In genomic region chr3:10321630-10322354, GRCh38 we compare ENCODE assay signal across 2 cellular contexts.
TF ChIP-seq lines count a peak whose summit lies in the region.

No MANE protein-coding gene starts in this region.

TF ChIP-seq in IMR-90, 13 proteins besides CTCF, POLR2A, EP300 and RAD21:
- TF ChIP-seq FOS (IDR thresholded peaks at IDR 0.05; ENCODE audit: low read depth, low read length): no peak
- no peak for TF ChIP-seq RCOR1 (IDR thresholded peaks at IDR 0.05; ENCODE audit: insufficient replicate concordance, low read length)
- no peak for TF ChIP-seq MAZ (IDR thresholded peaks at IDR 0.05; ENCODE audit: borderline replicate concordance, low read depth, low read length)
- TF ChIP-seq SMC3 (IDR thresholded peaks at IDR 0.05; ENCODE audit: low read depth, low read length): no peak
- TF ChIP-seq BHLHE40 (IDR thresholded peaks at IDR 0.05; ENCODE audit: low read depth, low read length): no peak
- no peak for TF ChIP-seq RFX5 (IDR thresholded peaks at IDR 0.05; ENCODE audit: low read depth, low read length)
- no peak for TF ChIP-seq CEBPB (IDR thresholded peaks at IDR 0.05; ENCODE audit: low read depth, low read length)
- TF ChIP-seq CHD1 (IDR thresholded peaks at IDR 0.05; ENCODE audit: low read depth, low read length): no peak
- no peak for TF ChIP-seq ELK1 (IDR thresholded peaks at IDR 0.05; ENCODE audit: borderline replicate concordance, low read depth, low read length)
- TF ChIP-seq MAFK (IDR thresholded peaks at IDR 0.05; ENCODE audit: low read depth, low read length): no peak
- TF ChIP-seq USF2 (IDR thresholded peaks at IDR 0.05; ENCODE audit: low read depth, low read length): no peak

TF ChIP-seq in neural cell, 6 proteins besides CTCF, POLR2A, EP300 and RAD21 (continued from another document):
- TF ChIP-seq SMC3 (conservative IDR thresholded peaks at IDR 0.05; ENCODE audit: poor library complexity) (no peak), REST (IDR thresholded peaks at IDR 0.05; ENCODE audit: borderline replicate concordance) (no peak)
